1 cellular context compared by ENCODE assay signal in genomic region chr3:186806173-186807055, GRCh38.
TF ChIP-seq lines count a peak whose summit lies in the region.

Gene RFC4, minus strand, starts transcription at chr3:186806482. Its CDS starts 1,769 bp downstream, at chr3:186804713.

TF ChIP-seq in WTC11, 78 proteins besides CTCF, POLR2A, EP300 and RAD21 (continued from another document and continues in another):
- no peak for TF ChIP-seq ZNF317 (CRISPR knock-in tag; IDR thresholded peaks at IDR 0.05; ENCODE audit: borderline replicate concordance, low read depth)
- TF ChIP-seq JUN (CRISPR knock-in tag; IDR thresholded peaks at IDR 0.05), result no peak
- TF ChIP-seq MAX (CRISPR knock-in tag; IDR thresholded peaks at IDR 0.05), result peak; percentile 87
- no peak for TF ChIP-seq ZNF219 (CRISPR knock-in tag; IDR thresholded peaks at IDR 0.05; ENCODE audit: borderline replicate concordance)
- TF ChIP-seq ZNF416 (CRISPR knock-in tag; IDR thresholded peaks at IDR 0.05), result peak; percentile 4; the same call in 1 of the 2 replicates
- TF ChIP-seq, protein P1, sequence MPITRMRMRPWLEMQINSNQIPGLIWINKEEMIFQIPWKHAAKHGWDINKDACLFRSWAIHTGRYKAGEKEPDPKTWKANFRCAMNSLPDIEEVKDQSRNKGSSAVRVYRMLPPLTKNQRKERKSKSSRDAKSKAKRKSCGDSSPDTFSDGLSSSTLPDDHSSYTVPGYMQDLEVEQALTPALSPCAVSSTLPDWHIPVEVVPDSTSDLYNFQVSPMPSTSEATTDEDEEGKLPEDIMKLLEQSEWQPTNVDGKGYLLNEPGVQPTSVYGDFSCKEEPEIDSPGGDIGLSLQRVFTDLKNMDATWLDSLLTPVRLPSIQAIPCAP (CRISPR knock-in tag; IDR thresholded peaks at IDR 0.05), result no peak; the same call in 1 of the 2 replicates
- TF ChIP-seq TCF7 (CRISPR knock-in tag; IDR thresholded peaks at IDR 0.05; ENCODE audit: low read depth), result no peak
- TF ChIP-seq ESRRA (CRISPR knock-in tag; IDR thresholded peaks at IDR 0.05; ENCODE audit: borderline replicate concordance), result peak; percentile 67; the same call in 1 of the 2 replicates
- TF ChIP-seq, protein P2, sequence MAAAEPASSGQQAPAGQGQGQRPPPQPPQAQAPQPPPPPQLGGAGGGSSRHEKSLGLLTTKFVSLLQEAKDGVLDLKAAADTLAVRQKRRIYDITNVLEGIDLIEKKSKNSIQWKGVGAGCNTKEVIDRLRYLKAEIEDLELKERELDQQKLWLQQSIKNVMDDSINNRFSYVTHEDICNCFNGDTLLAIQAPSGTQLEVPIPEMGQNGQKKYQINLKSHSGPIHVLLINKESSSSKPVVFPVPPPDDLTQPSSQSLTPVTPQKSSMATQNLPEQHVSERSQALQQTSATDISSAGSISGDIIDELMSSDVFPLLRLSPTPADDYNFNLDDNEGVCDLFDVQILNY (CRISPR knock-in tag; IDR thresholded peaks at IDR 0.05), result peak; percentile 100
- TF ChIP-seq CBFB (CRISPR knock-in tag; IDR thresholded peaks at IDR 0.05; ENCODE audit: low read depth), result no peak
- TF ChIP-seq NR3C1 (CRISPR knock-in tag; conservative IDR thresholded peaks at IDR 0.05; ENCODE audit: low read depth), result no peak
- peak; percentile 81 for TF ChIP-seq GABPB1 (CRISPR knock-in tag; IDR thresholded peaks at IDR 0.05)
- no peak for TF ChIP-seq ATF2 (CRISPR knock-in tag; IDR thresholded peaks at IDR 0.05; ENCODE audit: borderline replicate concordance, low read depth)
- no peak for TF ChIP-seq ZMAT4 (CRISPR knock-in tag; IDR thresholded peaks at IDR 0.05)
- no peak for TF ChIP-seq OVOL2 (CRISPR knock-in tag; IDR thresholded peaks at IDR 0.05; ENCODE audit: borderline replicate concordance)
- no peak for TF ChIP-seq HMGA2 (CRISPR knock-in tag; IDR thresholded peaks at IDR 0.05)
- TF ChIP-seq ZNF423 (CRISPR knock-in tag; IDR thresholded peaks at IDR 0.05), result no peak
- TF ChIP-seq, protein P3, sequence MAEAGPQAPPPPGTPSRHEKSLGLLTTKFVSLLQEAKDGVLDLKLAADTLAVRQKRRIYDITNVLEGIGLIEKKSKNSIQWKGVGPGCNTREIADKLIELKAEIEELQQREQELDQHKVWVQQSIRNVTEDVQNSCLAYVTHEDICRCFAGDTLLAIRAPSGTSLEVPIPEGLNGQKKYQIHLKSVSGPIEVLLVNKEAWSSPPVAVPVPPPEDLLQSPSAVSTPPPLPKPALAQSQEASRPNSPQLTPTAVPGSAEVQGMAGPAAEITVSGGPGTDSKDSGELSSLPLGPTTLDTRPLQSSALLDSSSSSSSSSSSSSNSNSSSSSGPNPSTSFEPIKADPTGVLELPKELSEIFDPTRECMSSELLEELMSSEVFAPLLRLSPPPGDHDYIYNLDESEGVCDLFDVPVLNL (CRISPR knock-in tag; IDR thresholded peaks at IDR 0.05; ENCODE audit: borderline replicate concordance, low read depth), result peak; percentile 98
- peak; percentile 95 for TF ChIP-seq CREM (CRISPR knock-in tag; IDR thresholded peaks at IDR 0.05)
- peak; percentile 92 for TF ChIP-seq ETV6 (CRISPR knock-in tag; IDR thresholded peaks at IDR 0.05)
- TF ChIP-seq, protein P4, sequence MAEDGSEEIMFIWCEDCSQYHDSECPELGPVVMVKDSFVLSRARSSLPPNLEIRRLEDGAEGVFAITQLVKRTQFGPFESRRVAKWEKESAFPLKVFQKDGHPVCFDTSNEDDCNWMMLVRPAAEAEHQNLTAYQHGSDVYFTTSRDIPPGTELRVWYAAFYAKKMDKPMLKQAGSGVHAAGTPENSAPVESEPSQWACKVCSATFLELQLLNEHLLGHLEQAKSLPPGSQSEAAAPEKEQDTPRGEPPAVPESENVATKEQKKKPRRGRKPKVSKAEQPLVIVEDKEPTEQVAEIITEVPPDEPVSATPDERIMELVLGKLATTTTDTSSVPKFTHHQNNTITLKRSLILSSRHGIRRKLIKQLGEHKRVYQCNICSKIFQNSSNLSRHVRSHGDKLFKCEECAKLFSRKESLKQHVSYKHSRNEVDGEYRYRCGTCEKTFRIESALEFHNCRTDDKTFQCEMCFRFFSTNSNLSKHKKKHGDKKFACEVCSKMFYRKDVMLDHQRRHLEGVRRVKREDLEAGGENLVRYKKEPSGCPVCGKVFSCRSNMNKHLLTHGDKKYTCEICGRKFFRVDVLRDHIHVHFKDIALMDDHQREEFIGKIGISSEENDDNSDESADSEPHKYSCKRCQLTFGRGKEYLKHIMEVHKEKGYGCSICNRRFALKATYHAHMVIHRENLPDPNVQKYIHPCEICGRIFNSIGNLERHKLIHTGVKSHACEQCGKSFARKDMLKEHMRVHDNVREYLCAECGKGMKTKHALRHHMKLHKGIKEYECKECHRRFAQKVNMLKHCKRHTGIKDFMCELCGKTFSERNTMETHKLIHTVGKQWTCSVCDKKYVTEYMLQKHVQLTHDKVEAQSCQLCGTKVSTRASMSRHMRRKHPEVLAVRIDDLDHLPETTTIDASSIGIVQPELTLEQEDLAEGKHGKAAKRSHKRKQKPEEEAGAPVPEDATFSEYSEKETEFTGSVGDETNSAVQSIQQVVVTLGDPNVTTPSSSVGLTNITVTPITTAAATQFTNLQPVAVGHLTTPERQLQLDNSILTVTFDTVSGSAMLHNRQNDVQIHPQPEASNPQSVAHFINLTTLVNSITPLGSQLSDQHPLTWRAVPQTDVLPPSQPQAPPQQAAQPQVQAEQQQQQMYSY (CRISPR knock-in tag; IDR thresholded peaks at IDR 0.05), result no peak
- no peak for TF ChIP-seq IRF2 (CRISPR knock-in tag; IDR thresholded peaks at IDR 0.05; ENCODE audit: borderline replicate concordance, low read depth)
- TF ChIP-seq NFE2L1 (CRISPR knock-in tag; IDR thresholded peaks at IDR 0.05), result peak; percentile 91
- no peak for TF ChIP-seq ZNF671 (CRISPR knock-in tag; IDR thresholded peaks at IDR 0.05)
- no peak for TF ChIP-seq PRRX2 (CRISPR knock-in tag; IDR thresholded peaks at IDR 0.05)
- TF ChIP-seq ATF1 (CRISPR knock-in tag; IDR thresholded peaks at IDR 0.05), result peak; percentile 82; the same call in 1 of the 2 replicates
- no peak for TF ChIP-seq SOX15 (CRISPR knock-in tag; IDR thresholded peaks at IDR 0.05)
- TF ChIP-seq GTF2I (CRISPR knock-in tag; conservative IDR thresholded peaks at IDR 0.05), result no peak
- no peak for TF ChIP-seq USF1 (CRISPR knock-in tag; IDR thresholded peaks at IDR 0.05)
- TF ChIP-seq, protein P5, sequence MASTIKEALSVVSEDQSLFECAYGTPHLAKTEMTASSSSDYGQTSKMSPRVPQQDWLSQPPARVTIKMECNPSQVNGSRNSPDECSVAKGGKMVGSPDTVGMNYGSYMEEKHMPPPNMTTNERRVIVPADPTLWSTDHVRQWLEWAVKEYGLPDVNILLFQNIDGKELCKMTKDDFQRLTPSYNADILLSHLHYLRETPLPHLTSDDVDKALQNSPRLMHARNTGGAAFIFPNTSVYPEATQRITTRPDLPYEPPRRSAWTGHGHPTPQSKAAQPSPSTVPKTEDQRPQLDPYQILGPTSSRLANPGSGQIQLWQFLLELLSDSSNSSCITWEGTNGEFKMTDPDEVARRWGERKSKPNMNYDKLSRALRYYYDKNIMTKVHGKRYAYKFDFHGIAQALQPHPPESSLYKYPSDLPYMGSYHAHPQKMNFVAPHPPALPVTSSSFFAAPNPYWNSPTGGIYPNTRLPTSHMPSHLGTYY (CRISPR knock-in tag; IDR thresholded peaks at IDR 0.05), result no peak
- TF ChIP-seq KAT7 (CRISPR knock-in tag; IDR thresholded peaks at IDR 0.05; ENCODE audit: borderline replicate concordance), result no peak
- no peak for TF ChIP-seq TEAD4 (CRISPR knock-in tag; IDR thresholded peaks at IDR 0.05)
- TF ChIP-seq ZNF121 (CRISPR knock-in tag; IDR thresholded peaks at IDR 0.05), result no peak
- TF ChIP-seq NFATC4 (CRISPR knock-in tag; IDR thresholded peaks at IDR 0.05), result no peak
- TF ChIP-seq FOXJ3 (CRISPR knock-in tag; IDR thresholded peaks at IDR 0.05; ENCODE audit: borderline replicate concordance), result no peak
- TF ChIP-seq ZSCAN18 (CRISPR knock-in tag; IDR thresholded peaks at IDR 0.05), result no peak
- no peak; the same call in 1 of the 2 replicates for TF ChIP-seq ZNF532 (CRISPR knock-in tag; IDR thresholded peaks at IDR 0.05; ENCODE audit: borderline replicate concordance)
- TF ChIP-seq ZNF512 (CRISPR knock-in tag; IDR thresholded peaks at IDR 0.05; ENCODE audit: borderline replicate concordance), result no peak
- peak; percentile 53; the same call in 1 of the 2 replicates for TF ChIP-seq ZNF232 (CRISPR knock-in tag; IDR thresholded peaks at IDR 0.05)
- 0 out of 2 replicates have a peak, but pooled peaks have one; percentile 33 for TF ChIP-seq TP53 (CRISPR knock-in tag; IDR thresholded peaks at IDR 0.05)
